Comparison of ENCODE assay signal across 8 cellular contexts in the genomic region with DNA sequence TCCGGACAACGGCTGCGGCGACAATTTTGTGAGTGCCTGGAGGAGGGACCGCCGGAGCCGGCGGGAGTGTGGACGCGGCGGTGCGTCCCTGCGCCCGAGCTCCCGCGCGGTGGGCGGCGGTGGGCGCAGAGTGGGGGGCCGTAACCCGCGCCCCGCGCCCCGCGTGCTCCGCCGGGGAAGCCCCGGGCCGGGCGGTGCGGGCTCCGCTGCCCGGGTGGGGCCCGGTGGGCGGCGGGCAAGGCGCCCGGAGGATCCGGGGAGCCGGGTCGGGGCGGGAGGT. TPM values are rescaled to one million over a fixed set of nuclear protein-coding genes. Genes with fewer than 3 reads are reported as not detected.
DNase-seq lines count a peak whose midpoint lies in the region; ATAC-seq and TF ChIP-seq lines count a peak whose summit lies in the region.

No MANE protein-coding gene starts in this region.

- H3K9ac ChIP-seq in neuronal stem cell (ENCODE audit: low read depth, low read length, poor library complexity): peak overlapping the region; percentile 85

- H3K36me3 ChIP-seq in neuronal stem cell (replicated peaks in 1 of 2; ENCODE audit: control insufficient read depth in 2 of 2, insufficient read depth in 2 of 2, low read length in 2 of 2): no peaks in the 10 kb centered on the region

- H2BK15ac ChIP-seq in neuronal stem cell (ENCODE audit: low read length): no peak overlapping the region

- H3K27me3 ChIP-seq in dorsolateral prefrontal cortex (no peaks in the 10 kb centered on the region), neuronal stem cell (ENCODE audit: control insufficient read depth in 3 of 3, insufficient read depth in 3 of 3, low read depth in 1 of 3, low read length in 3 of 3) (peaks cover 0 to 6% (median 0%) of the 10 kb centered on the region in 3 experiments)

- H3K4me2 ChIP-seq in neuronal stem cell (ENCODE audit: insufficient read depth, low read length, poor library complexity, severe bottlenecking): peak overlapping the region; percentile 98

- no peak overlapping the region for H4K8ac ChIP-seq in neuronal stem cell (ENCODE audit: low read depth, low read length)

- peak overlapping the region; percentile 27 for H3K14ac ChIP-seq in neuronal stem cell (ENCODE audit: low read length)

- H2AK5ac ChIP-seq in neuronal stem cell (ENCODE audit: low read depth, low read length): no peak overlapping the region

- no peak overlapping the region for H2BK120ac ChIP-seq in neuronal stem cell (ENCODE audit: low read depth, low read length)

- H3K4me1 ChIP-seq in neuronal stem cell (ENCODE audit: control insufficient read depth in 2 of 2, insufficient read depth in 1 of 2, low read depth in 1 of 2, low read length in 2 of 2): peaks cover 0 to 3% of the 10 kb centered on the region in 2 donors

- no peaks in the 10 kb centered on the region for H3K79me1 ChIP-seq in neuronal stem cell (ENCODE audit: low read depth, low read length)

- H3K4me3 ChIP-seq in GM12875 (ENCODE audit: low read depth, low read length) (peak overlapping the region; percentile 60), dorsolateral prefrontal cortex (peak overlapping the region; percentile 73 to 99 (median 96)), neuronal stem cell (ENCODE audit: low read length in 2 of 2) (peak overlapping the region; percentile 96 to 99)

- peak overlapping the region in 3 of 4 donors; percentile 84 to 98 (median 91) for H3K4me3 Mint-ChIP-seq in IgD-negative memory B cell

- peak overlapping the region; percentile 85 for H3K18ac ChIP-seq in neuronal stem cell (ENCODE audit: low read length)

- peak overlapping the region in 1 of 3 donors; percentile 80 for H3K27ac Mint-ChIP-seq in IgD-negative memory B cell

- H3K36me3 Mint-ChIP-seq in IgD-negative memory B cell: peaks cover 4% of the 10 kb centered on the region

- WGBS in neuronal stem cell (ENCODE audit: extremely low coverage in 2 of 2, insufficient read length in 2 of 2, insufficient replicate concordance in 1 of 2), 2 donors: no CpG with 5 or more reads among the region's 44 CpGs

- TF ChIP-seq CTCF in GM12875 (IDR thresholded peaks at IDR 0.05; ENCODE audit: borderline replicate concordance, insufficient read depth, low read depth, low read length): no peak
- no peak for TF ChIP-seq CTCF in dorsolateral prefrontal cortex (IDR thresholded peaks at IDR 0.05 in 54 of 56, conservative IDR thresholded peaks at IDR 0.05 in 2 of 56; ENCODE audit: low read depth in 1 of 56, partially characterized antibody in 56 of 56)

- peaks cover 2% of the 10 kb centered on the region for H3K27me3 Mint-ChIP-seq in IgD-negative memory B cell

- H3K4ac ChIP-seq in neuronal stem cell (ENCODE audit: low read length): no peak overlapping the region

- H3K9me3 Mint-ChIP-seq in IgD-negative memory B cell: no peaks in the 10 kb centered on the region

- intact Hi-C loops in dorsolateral prefrontal cortex (cut with DNase I): loop anchor here (2.0 to 10.0 kb wide), 5 partner anchors 28 to 650 kb away; a partner anchor contains a TSS
- intact Hi-C loops in left colon (cut with DNase I, micrococcal nuclease): no loop called here

- peaks cover 5 to 10% (median 8%) of the 10 kb centered on the region in 3 donors for H3K4me1 Mint-ChIP-seq in IgD-negative memory B cell

- H2BK12ac ChIP-seq in neuronal stem cell (ENCODE audit: low read length): no peak overlapping the region

- H3K27ac ChIP-seq in dorsolateral prefrontal cortex (peak overlapping the region; percentile 87 to 100 (median 97)), neuronal stem cell (replicated peaks; ENCODE audit: low read length) (peak overlapping the region; percentile 33)

- H2BK5ac ChIP-seq in neuronal stem cell (ENCODE audit: low read length): no peak overlapping the region

- no peaks in the 10 kb centered on the region for H3K9me3 ChIP-seq in neuronal stem cell (replicated peaks in 1 of 2; ENCODE audit: control insufficient read depth in 2 of 2, insufficient read depth in 1 of 2, low read depth in 1 of 2, low read length in 2 of 2)

- no peak overlapping the region for H4K91ac ChIP-seq in neuronal stem cell (ENCODE audit: low read depth, low read length, poor library complexity)

- peak overlapping the region; percentile 90 for H2AFZ ChIP-seq in neuronal stem cell (ENCODE audit: low read length)

- ATAC-seq in HG03457 (IDR thresholded peaks at IDR 0.05; ENCODE audit: unreplicated experiment): no peak
- no peak for ATAC-seq in left colon

- DNase-seq in dorsolateral prefrontal cortex (no peak), neuronal stem cell (ENCODE audit: low spot score) (no peak), ureter (ENCODE audit: low spot score) (no peak), left colon (no peak), NCI-H1092 treated with DMSO at 0.1 percent for 48 hours (lab: John Stamatoyannopoulos, UW) (no peak)

- H3K23ac ChIP-seq in neuronal stem cell (ENCODE audit: low read depth, low read length, poor library complexity): no peak overlapping the region

RNA-seq across cellular contexts. Expression of a gene that starts 0.4 kb away (rescaled TPM):
- polyA plus RNA-seq in IgD-negative memory B cell: 8.9 TPM
- total RNA-seq in dorsolateral prefrontal cortex (1,000 to 10,000 TPM in 11 of 120 experiments, 100 to 1,000 TPM in 109; 338 to 1,341 (median 633) TPM), ureter (27.7 TPM), left colon (10 to 100 TPM in 1 of 2 donors, 1 to 10 TPM in 1; 8.7 to 15.2 TPM)
- 9.0 TPM for polyA plus RNA-seq in neuronal stem cell (2013, experiment 1 of 2)
- 8.6 TPM for polyA plus RNA-seq in neuronal stem cell (2013, experiment 2 of 2)

Comparison
In these comparisons a context has a peak if more than half of its experiments do, and no peak if none do; other contexts are left out.
1. RNA of a gene that starts 0.4 kb away (total RNA-seq): 338 to 1,341 TPM in dorsolateral prefrontal cortex; 27.7 TPM in ureter (single experiment) and 8.7 to 15.2 TPM in left colon; every median in the first group is over 10 times any median in the second.
2. intact Hi-C loops: an anchor here in dorsolateral prefrontal cortex (2.0 to 10.0 kb wide); none called in left colon.
3. Peak in every context shown above with its lines, with median percentiles within 50 percentile points of each other: H3K4me3 ChIP-seq.